Comparison of ENCODE assay signal across 25 cellular contexts in genomic region chr3:160809453-160809852, GRCh38. TPM values are rescaled to one million over a fixed set of nuclear protein-coding genes. Genes with fewer than 3 reads are reported as not detected.
DNase-seq lines count a peak whose midpoint lies in the region; ATAC-seq and TF ChIP-seq lines count a peak whose summit lies in the region.
"Had no signal": no experiment of that assay in that cellular context is flagged by ENCODE, and none has a peak within 500 bp of the region (broad histone marks: within the 10 kb centered on the region; RNA-seq: fewer than 3 reads in every experiment).

No MANE protein-coding gene starts in this region.

- H3K36me3 Mint-ChIP-seq in nephron progenitor cell (ENCODE audit: low read depth): no peaks in the 10 kb centered on the region
- H3K36me3 Mint-ChIP-seq: IgD-negative memory B cell; natural killer cell treated with Interleukin-12 subunit alpha and Interleukin-12 subunit beta and Interleukin-15 and Interleukin-18, amount 100 ng/mL, for 72 hours had no signal

- H3K4me1 ChIP-seq in body of pancreas (peaks cover 34% of the 10 kb centered on the region), heart right ventricle (peaks cover 6 to 72% (median 46%) of the 10 kb centered on the region in 9 donors), tibial artery (peaks cover 0 to 72% (median 50%) of the 10 kb centered on the region in 4 donors)

- TF ChIP-seq CTCF in body of pancreas (IDR thresholded peaks at IDR 0.05) (no peak), heart right ventricle (IDR thresholded peaks at IDR 0.05) (no peak), nephron progenitor cell (IDR thresholded peaks at IDR 0.05) (no peak), tibial artery (IDR thresholded peaks at IDR 0.05) (no peak)

- H3K4me3 Mint-ChIP-seq in nephron progenitor cell: no peak overlapping the region
- H3K4me3 Mint-ChIP-seq: activated CD8-positive, alpha-beta T cell treated with anti-CD3 and anti-CD28 coated beads for 36 hours; activated naive CD8-positive, alpha-beta T cell; endodermal cell; IgD-negative memory B cell; natural killer cell treated with Interleukin-12 subunit alpha and Interleukin-12 subunit beta and Interleukin-15 and Interleukin-18, amount 100 ng/mL, for 72 hours had no signal

- ATAC-seq in body of pancreas (peak; percentile 65), heart right ventricle (peak in 7 of 8 donors; percentile 17 to 74 (median 43))
- ATAC-seq: activated CD8-positive, alpha-beta T cell treated with anti-CD3 and anti-CD28 coated beads for 36 hours; GM12878; lower lobe of right lung; natural killer cell treated with Interleukin-12 subunit alpha and Interleukin-12 subunit beta and Interleukin-15 and Interleukin-18, amount 100 ng/mL, for 72 hours; stimulated activated naive CD8-positive, alpha-beta T cell treated with anti-CD3 and anti-CD28 coated beads, Interleukin-15, Interleukin-2, amounts not matched to agents 100 U/mL and 50 U/mL, for 24 hours had no signal

- H3K9me3 ChIP-seq in body of pancreas (no peaks in the 10 kb centered on the region), heart right ventricle (no peaks in the 10 kb centered on the region), tibial artery (no peaks in the 10 kb centered on the region)
- H3K9me3 ChIP-seq: BE2C, lower lobe of right lung, mucosa of descending colon, spleen had no signal

- no peaks in the 10 kb centered on the region for H3K9me3 Mint-ChIP-seq in nephron progenitor cell
- H3K9me3 Mint-ChIP-seq: activated CD8-positive, alpha-beta T cell treated with anti-CD3 and anti-CD28 coated beads for 36 hours; endodermal cell; IgD-negative memory B cell; natural killer cell treated with Interleukin-12 subunit alpha and Interleukin-12 subunit beta and Interleukin-15 and Interleukin-18, amount 100 ng/mL, for 72 hours had no signal

- H3K27me3 ChIP-seq in body of pancreas (no peaks in the 10 kb centered on the region), heart right ventricle (no peaks in the 10 kb centered on the region), tibial artery (no peaks in the 10 kb centered on the region)
- H3K27me3 ChIP-seq: BE2C, spleen had no signal

- H3K36me3 ChIP-seq in body of pancreas (replicated peaks in 1 of 2; ENCODE audit: insufficient read depth in 1 of 2, low read depth in 2 of 2): no peaks in the 10 kb centered on the region
- no peaks in the 10 kb centered on the region for H3K36me3 ChIP-seq in heart right ventricle
- H3K36me3 ChIP-seq in tibial artery: no peaks in the 10 kb centered on the region
- H3K36me3 ChIP-seq: BE2C, lower lobe of right lung, spleen had no signal

- H3K4me3 ChIP-seq in body of pancreas: no peak overlapping the region
- no peak overlapping the region for H3K4me3 ChIP-seq in heart right ventricle
- no peak overlapping the region for H3K4me3 ChIP-seq in tibial artery
- H3K4me3 ChIP-seq: GM12878, lower lobe of right lung, mucosa of descending colon, spleen had no signal

- peaks cover 22% of the 10 kb centered on the region for H3K4me1 Mint-ChIP-seq in nephron progenitor cell

- intact Hi-C loops in body of pancreas (cut with DNase I): no loop called here
- intact Hi-C loops in heart right ventricle (cut with DNase I): loop anchor here in 1 of 10 donors (5.0 kb wide), 1 partner anchor 52 kb away; the partner anchor contains the start of gene PPM1L
- intact Hi-C loops in tibial artery (cut with DNase I; ENCODE audit: low total_unique reads): no loop called here

- H3K27me3 Mint-ChIP-seq in nephron progenitor cell (ENCODE audit: low read depth, poor library complexity): no peaks in the 10 kb centered on the region
- H3K27me3 Mint-ChIP-seq: IgD-negative memory B cell; natural killer cell treated with Interleukin-12 subunit alpha and Interleukin-12 subunit beta and Interleukin-15 and Interleukin-18, amount 100 ng/mL, for 72 hours had no signal

- no peak for TF ChIP-seq POLR2A in body of pancreas (IDR thresholded peaks at IDR 0.05)

- 47 to 50% methylated on average over 2 of the region's 2 CpGs for WGBS in body of pancreas, 2 donors
- 21 to 45% methylated on average over 2 of the region's 2 CpGs for WGBS in heart right ventricle, 2 donors

- H3K27ac Mint-ChIP-seq in nephron progenitor cell: peak overlapping the region; percentile 21
- H3K27ac Mint-ChIP-seq: activated CD8-positive, alpha-beta T cell treated with anti-CD3 and anti-CD28 coated beads for 36 hours; activated naive CD8-positive, alpha-beta T cell; endodermal cell; IgD-negative memory B cell; natural killer cell treated with Interleukin-12 subunit alpha and Interleukin-12 subunit beta and Interleukin-15 and Interleukin-18, amount 100 ng/mL, for 72 hours had no signal

- DNase-seq in body of pancreas (no peak), heart right ventricle (no peak), nephron progenitor cell (no peak), tibial artery (no peak), NCI-H1930 (lab: John Stamatoyannopoulos, UW) (no peak), SKM-1 (lab: John Stamatoyannopoulos, UW; ENCODE audit: unreplicated experiment) (no peak), SIG-M5 (lab: John Stamatoyannopoulos, UW) (no peak)
- DNase-seq: activated CD8-positive, alpha-beta T cell treated with anti-CD3 and anti-CD28 coated beads for 36 hours; BE2C; central memory CD4-positive, alpha-beta T cell; COR-L47; dermis blood vessel endothelial cell; endodermal cell; GOT3; lower lobe of right lung; mucosa of descending colon; NCI-H1436 treated with DMSO at 0.1 percent for 48 hours; OCI-M1; spleen; stimulated activated CD4-positive, alpha-beta T cell treated with anti-CD3 and anti-CD28 coated beads, Interleukin-2, amount 100 ng/mL, for 24 hours; stimulated activated naive CD8-positive, alpha-beta T cell treated with anti-CD3 and anti-CD28 coated beads, Interleukin-15, Interleukin-2, amounts not matched to agents 100 U/mL and 50 U/mL, for 24 hours had no signal

- H3K27ac ChIP-seq in body of pancreas (peak overlapping the region in 1 of 4 donors; percentile 56), heart right ventricle (peak overlapping the region; percentile 38 to 87 (median 79)), tibial artery (peak overlapping the region; percentile 59 to 69)
- H3K27ac ChIP-seq: lower lobe of right lung, spleen had no signal

RNA-seq across cellular contexts. Expression of gene PPM1L, which starts 53.4 kb away (rescaled TPM):
- total RNA-seq in body of pancreas (10 to 100 TPM in 1 of 2 donors, 1 to 10 TPM in 1; 7.6 to 13.7 TPM), heart right ventricle (10 to 100 TPM; 35.5 to 55.5 (median 38.8) TPM)
- polyA plus RNA-seq in heart right ventricle: 1 to 10 TPM; 4.4 to 6.9 TPM
